Comparison of ENCODE assay signal across 1 cellular context in the genomic region with DNA sequence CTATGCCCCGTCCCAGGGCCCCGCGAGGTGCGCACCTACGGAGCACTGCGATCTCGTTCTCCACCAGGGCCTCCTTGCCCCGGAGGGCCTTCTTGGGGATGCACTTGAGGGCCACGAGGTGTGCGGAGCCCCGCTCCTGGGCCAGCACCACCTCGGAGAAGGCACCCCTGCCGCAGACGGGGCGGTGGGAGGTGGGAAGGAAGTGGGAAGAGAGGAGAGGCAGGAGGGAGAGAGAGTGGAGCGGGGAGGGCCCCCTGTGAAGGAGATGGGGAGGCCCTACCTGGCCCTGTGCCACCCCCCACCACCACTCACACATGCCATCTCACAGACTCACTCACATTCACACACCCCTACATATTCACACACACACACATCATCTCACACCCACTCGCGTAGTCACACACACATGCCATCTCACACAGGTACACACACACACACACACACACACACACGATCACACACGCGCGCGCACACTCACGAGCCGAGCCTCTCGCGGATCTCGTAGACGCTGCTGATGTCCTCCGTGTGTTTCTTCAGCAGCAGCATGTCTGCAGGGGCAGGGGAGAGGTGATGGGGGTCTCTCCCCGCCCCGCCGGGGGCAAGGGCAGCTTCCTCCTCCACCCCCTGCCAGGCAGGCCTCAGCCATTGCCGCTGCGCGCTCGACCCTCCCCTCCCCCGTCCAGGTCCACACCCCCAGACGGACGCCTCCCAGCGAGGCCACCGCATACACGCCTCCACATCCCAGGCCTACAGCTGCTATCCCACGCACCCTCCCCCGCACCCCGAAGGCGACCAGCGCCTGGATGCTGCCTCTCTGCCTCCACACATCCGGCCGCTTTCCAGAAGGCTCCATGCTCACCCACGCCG.
TF ChIP-seq lines count a peak whose summit lies in the region.

No MANE protein-coding gene starts in this region.

TF ChIP-seq in HEK293, 187 proteins besides CTCF, POLR2A, EP300 and RAD21 (continued from another document):
- no peak for TF ChIP-seq ZNF280C (tag by site-specific recombination; IDR thresholded peaks at IDR 0.05)
- no peak for TF ChIP-seq KLF8 (tag by site-specific recombination; IDR thresholded peaks at IDR 0.05)
- no peak for TF ChIP-seq ZNF223 (tag by site-specific recombination; IDR thresholded peaks at IDR 0.05)
- TF ChIP-seq, protein P1, sequence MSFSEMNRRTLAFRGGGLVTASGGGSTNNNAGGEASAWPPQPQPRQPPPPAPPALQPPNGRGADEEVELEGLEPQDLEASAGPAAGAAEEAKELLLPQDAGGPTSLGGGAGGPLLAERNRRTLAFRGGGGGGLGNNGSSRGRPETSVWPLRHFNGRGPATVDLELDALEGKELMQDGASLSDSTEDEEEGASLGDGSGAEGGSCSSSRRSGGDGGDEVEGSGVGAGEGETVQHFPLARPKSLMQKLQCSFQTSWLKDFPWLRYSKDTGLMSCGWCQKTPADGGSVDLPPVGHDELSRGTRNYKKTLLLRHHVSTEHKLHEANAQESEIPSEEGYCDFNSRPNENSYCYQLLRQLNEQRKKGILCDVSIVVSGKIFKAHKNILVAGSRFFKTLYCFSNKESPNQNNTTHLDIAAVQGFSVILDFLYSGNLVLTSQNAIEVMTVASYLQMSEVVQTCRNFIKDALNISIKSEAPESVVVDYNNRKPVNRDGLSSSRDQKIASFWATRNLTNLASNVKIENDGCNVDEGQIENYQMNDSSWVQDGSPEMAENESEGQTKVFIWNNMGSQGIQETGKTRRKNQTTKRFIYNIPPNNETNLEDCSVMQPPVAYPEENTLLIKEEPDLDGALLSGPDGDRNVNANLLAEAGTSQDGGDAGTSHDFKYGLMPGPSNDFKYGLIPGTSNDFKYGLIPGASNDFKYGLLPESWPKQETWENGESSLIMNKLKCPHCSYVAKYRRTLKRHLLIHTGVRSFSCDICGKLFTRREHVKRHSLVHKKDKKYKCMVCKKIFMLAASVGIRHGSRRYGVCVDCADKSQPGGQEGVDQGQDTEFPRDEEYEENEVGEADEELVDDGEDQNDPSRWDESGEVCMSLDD (tag by site-specific recombination; IDR thresholded peaks at IDR 0.05), result no peak
- TF ChIP-seq ZNF146 (tag by site-specific recombination; IDR thresholded peaks at IDR 0.05), result no peak
- TF ChIP-seq, protein P2, sequence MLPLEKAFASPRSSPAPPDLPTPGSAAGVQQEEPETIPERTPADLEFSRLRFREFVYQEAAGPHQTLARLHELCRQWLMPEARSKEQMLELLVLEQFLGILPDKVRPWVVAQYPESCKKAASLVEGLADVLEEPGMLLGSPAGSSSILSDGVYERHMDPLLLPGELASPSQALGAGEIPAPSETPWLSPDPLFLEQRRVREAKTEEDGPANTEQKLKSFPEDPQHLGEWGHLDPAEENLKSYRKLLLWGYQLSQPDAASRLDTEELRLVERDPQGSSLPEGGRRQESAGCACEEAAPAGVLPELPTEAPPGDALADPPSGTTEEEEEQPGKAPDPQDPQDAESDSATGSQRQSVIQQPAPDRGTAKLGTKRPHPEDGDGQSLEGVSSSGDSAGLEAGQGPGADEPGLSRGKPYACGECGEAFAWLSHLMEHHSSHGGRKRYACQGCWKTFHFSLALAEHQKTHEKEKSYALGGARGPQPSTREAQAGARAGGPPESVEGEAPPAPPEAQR (tag by site-specific recombination; IDR thresholded peaks at IDR 0.05), result no peak
- TF ChIP-seq, protein P3, sequence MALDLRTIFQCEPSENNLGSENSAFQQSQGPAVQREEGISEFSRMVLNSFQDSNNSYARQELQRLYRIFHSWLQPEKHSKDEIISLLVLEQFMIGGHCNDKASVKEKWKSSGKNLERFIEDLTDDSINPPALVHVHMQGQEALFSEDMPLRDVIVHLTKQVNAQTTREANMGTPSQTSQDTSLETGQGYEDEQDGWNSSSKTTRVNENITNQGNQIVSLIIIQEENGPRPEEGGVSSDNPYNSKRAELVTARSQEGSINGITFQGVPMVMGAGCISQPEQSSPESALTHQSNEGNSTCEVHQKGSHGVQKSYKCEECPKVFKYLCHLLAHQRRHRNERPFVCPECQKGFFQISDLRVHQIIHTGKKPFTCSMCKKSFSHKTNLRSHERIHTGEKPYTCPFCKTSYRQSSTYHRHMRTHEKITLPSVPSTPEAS (tag by site-specific recombination; IDR thresholded peaks at IDR 0.05), result peak; percentile 71
- TF ChIP-seq KLF16 (tag by site-specific recombination; IDR thresholded peaks at IDR 0.05), result no peak
- no peak for TF ChIP-seq ZNF654 (tag by site-specific recombination; IDR thresholded peaks at IDR 0.05; ENCODE audit: low read depth)
- no peak for TF ChIP-seq ZNF350 (tag by site-specific recombination; IDR thresholded peaks at IDR 0.05)
- no peak for TF ChIP-seq ZSCAN16 (tag by site-specific recombination; IDR thresholded peaks at IDR 0.05)
- TF ChIP-seq SP7 (tag by site-specific recombination; IDR thresholded peaks at IDR 0.05), result no peak
- no peak for TF ChIP-seq OVOL3 (tag by site-specific recombination; IDR thresholded peaks at IDR 0.05)
- TF ChIP-seq KLF7 (tag by site-specific recombination; IDR thresholded peaks at IDR 0.05; ENCODE audit: borderline replicate concordance), result no peak
- no peak for TF ChIP-seq REPIN1 (tag by site-specific recombination; IDR thresholded peaks at IDR 0.05; ENCODE audit: low read depth)
- peak; percentile 77 for TF ChIP-seq GLIS1 (tag by site-specific recombination; IDR thresholded peaks at IDR 0.05)
- peak; percentile 41; the same call in 1 of the 2 replicates for TF ChIP-seq ZIC2 (tag by site-specific recombination; IDR thresholded peaks at IDR 0.05)
- no peak for TF ChIP-seq ZNF580 (tag by site-specific recombination; IDR thresholded peaks at IDR 0.05)
- TF ChIP-seq, protein P4, sequence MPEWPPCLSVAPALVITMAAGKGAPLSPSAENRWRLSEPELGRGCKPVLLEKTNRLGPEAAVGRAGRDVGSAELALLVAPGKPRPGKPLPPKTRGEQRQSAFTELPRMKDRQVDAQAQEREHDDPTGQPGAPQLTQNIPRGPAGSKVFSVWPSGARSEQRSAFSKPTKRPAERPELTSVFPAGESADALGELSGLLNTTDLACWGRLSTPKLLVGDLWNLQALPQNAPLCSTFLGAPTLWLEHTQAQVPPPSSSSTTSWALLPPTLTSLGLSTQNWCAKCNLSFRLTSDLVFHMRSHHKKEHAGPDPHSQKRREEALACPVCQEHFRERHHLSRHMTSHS (tag by site-specific recombination; IDR thresholded peaks at IDR 0.05), result no peak
- TF ChIP-seq EGR2 (tag by site-specific recombination; IDR thresholded peaks at IDR 0.05; ENCODE audit: low read depth), result peak; percentile 83
- TF ChIP-seq ZNF501 (tag by site-specific recombination; IDR thresholded peaks at IDR 0.05), result no peak
- peak; percentile 55 for TF ChIP-seq GLIS2 (tag by site-specific recombination; IDR thresholded peaks at IDR 0.05)
